Comparison of ENCODE assay signal across 8 cellular contexts in genomic region chr15:89430530-89431341, GRCh38.
A peak's percentile ranks its signal among the peaks of the same experiment; 100 is the strongest.
DNase-seq lines count a peak whose midpoint lies in the region; ATAC-seq and TF ChIP-seq lines count a peak whose summit lies in the region.

No MANE protein-coding gene starts in this region.

- TF ChIP-seq RAD21 in liver (IDR thresholded peaks at IDR 0.05): peak; percentile 87 to 94

- H3K9me3 ChIP-seq in colonic mucosa: no peaks in the 10 kb centered on the region
- no peaks in the 10 kb centered on the region for H3K9me3 ChIP-seq in liver (ENCODE audit: control insufficient read depth in 4 of 4, low read length in 3 of 4)

- TF ChIP-seq CTCF in colonic mucosa (IDR thresholded peaks at IDR 0.05) (peak; percentile 97), liver (IDR thresholded peaks at IDR 0.05; ENCODE audit: low read depth, low read length, missing input control) (peak; percentile 97)

- H3K27me3 ChIP-seq in colonic mucosa (no peaks in the 10 kb centered on the region), liver (ENCODE audit: control insufficient read depth in 4 of 4, insufficient read depth in 4 of 4, low read length in 3 of 4) (no peaks in the 10 kb centered on the region)

- WGBS in liver: 1% methylated on average over 44 of the region's 44 CpGs

- peaks cover 3% of the 10 kb centered on the region for H3K4me1 ChIP-seq in colonic mucosa
- peaks cover 2 to 9% (median 4%) of the 10 kb centered on the region in 4 donors for H3K4me1 ChIP-seq in liver (ENCODE audit: control insufficient read depth in 4 of 4, insufficient read depth in 4 of 4, low read length in 3 of 4)

- in situ Hi-C loops in ACHN (cut with HindIII; ENCODE audit: low pct_ligation_motif_present, low pct_unique_long_range_greater_than_20kb, low sequenced_read_pairs): no loop called here

- H3K4me3 ChIP-seq in colonic mucosa (peak overlapping the region; percentile 39), liver (ENCODE audit: low read depth in 1 of 3, low read length in 3 of 3) (peak overlapping the region in 2 of 3 donors; percentile 21 to 44)

- ATAC-seq in GM18858 (IDR thresholded peaks at IDR 0.05; ENCODE audit: unreplicated experiment): peak; percentile 77
- peak; percentile 84 for ATAC-seq in HG03135 (IDR thresholded peaks at IDR 0.05; ENCODE audit: unreplicated experiment)

- DNase-seq in ACHN (peak; percentile 69), NCI-H345 (lab: John Stamatoyannopoulos, UW) (peak; percentile 73), colonic mucosa (peak; percentile 94)
- peak; percentile 94 for DNase-seq in activated CD4-positive, alpha-beta T cell treated with anti-CD3 and anti-CD28 coated beads for 48 hours
- peak; percentile 81 for DNase-seq in stimulated activated CD4-positive, alpha-beta T cell treated with anti-CD3 and anti-CD28 coated beads, Interleukin-2, amount 100 ng/mL, for 4 hours (ENCODE audit: low read depth)

- peak overlapping the region in 1 of 2 donors; percentile 54 for H3K9ac ChIP-seq in colonic mucosa (ENCODE audit: low read depth in 2 of 2, low read length in 2 of 2)
- peak overlapping the region in 1 of 2 donors; percentile 4 for H3K9ac ChIP-seq in liver (ENCODE audit: low read depth in 1 of 2, low read length in 2 of 2)

- H3K36me3 ChIP-seq in colonic mucosa (no peaks in the 10 kb centered on the region), liver (ENCODE audit: control insufficient read depth in 4 of 4, insufficient read depth in 3 of 4, low read depth in 1 of 4, low read length in 3 of 4) (no peaks in the 10 kb centered on the region)

- no peak overlapping the region for H3K27ac ChIP-seq in colonic mucosa
- H3K27ac ChIP-seq in liver (ENCODE audit: low read depth in 1 of 2, low read length in 2 of 2): no peak overlapping the region

- intact Hi-C loops in colonic mucosa (cut with DNase I): loop anchor here (2.0 kb wide), 1 partner anchor 72 kb away; no protein-coding TSS in a partner anchor

TF ChIP-seq in liver, 16 proteins besides CTCF, POLR2A, EP300 and RAD21:
- TF ChIP-seq RXRA (IDR thresholded peaks at IDR 0.05): no peak
- peak; percentile 63 for TF ChIP-seq REST (IDR thresholded peaks at IDR 0.05)
- TF ChIP-seq HNF4G (IDR thresholded peaks at IDR 0.05): no peak
- TF ChIP-seq JUND (IDR thresholded peaks at IDR 0.05): no peak
- no peak for TF ChIP-seq FOXA2 (IDR thresholded peaks at IDR 0.05)
- TF ChIP-seq ATF3 (IDR thresholded peaks at IDR 0.05): no peak
- TF ChIP-seq HNF4A (conservative IDR thresholded peaks at IDR 0.05): peak; percentile 22 to 25
- TF ChIP-seq MAX (IDR thresholded peaks at IDR 0.05): peak; percentile 63
- TF ChIP-seq EGR1 (IDR thresholded peaks at IDR 0.05; ENCODE audit: low read depth in 2 of 2): no peak
- TF ChIP-seq FOXA1 (IDR thresholded peaks at IDR 0.05): no peak
